In genomic region chr3:179147571-179148445, GRCh38 we compare ENCODE assay signal across 8 cellular contexts. TPM values are rescaled to one million over a fixed set of nuclear protein-coding genes. Genes with fewer than 3 reads are reported as not detected.
DNase-seq lines count a peak whose midpoint lies in the region; ATAC-seq and TF ChIP-seq lines count a peak whose summit lies in the region.

Gene PIK3CA, plus strand, starts transcription at chr3:179148357. Its CDS starts 50,469 bp downstream, at chr3:179198826.

- H3K4me1 ChIP-seq in Panc1 (ENCODE audit: control insufficient read depth, insufficient read depth, low read length) (peaks cover 24% of the 10 kb centered on the region), esophagus squamous epithelium (peaks cover 0 to 40% (median 11%) of the 10 kb centered on the region in 3 donors)

- H3K27me3 ChIP-seq in Panc1 (ENCODE audit: control insufficient read depth, insufficient read depth, low read length) (no peaks in the 10 kb centered on the region), esophagus squamous epithelium (no peaks in the 10 kb centered on the region)

- CTCF ChIA-PET in Panc1 (lab: Charles Lee): interaction anchor here (0.6 to 1.0 kb wide), 3 partner anchors 25 to 150 kb away, joined by 3 to 5 read pairs (median 3); no protein-coding TSS in a partner anchor

- H3K4me3 ChIP-seq in Panc1 (ENCODE audit: low read depth in 2 of 2, low read length in 2 of 2): peak within 1 kb of the TSS; percentile 89 to 97
- peak within 1 kb of the TSS; percentile 61 to 89 (median 71) for H3K4me3 ChIP-seq in esophagus squamous epithelium

- POLR2A ChIA-PET in Panc1 (lab: Charles Lee): interaction anchor here (0.6 to 0.7 kb wide), 4 partner anchors 9 to 1904 kb away, joined by 4 to 9 read pairs (median 6); no protein-coding TSS in a partner anchor

- H3K36me3 Mint-ChIP-seq in activated T-cell treated with anti-CD3 and anti-CD28 coated beads, Interleukin-2, amount 50 U/mL, for 4 hours (ENCODE audit: insufficient read depth): no peaks in the 10 kb centered on the region

- no peaks in the 10 kb centered on the region for H3K9me3 Mint-ChIP-seq in activated T-cell treated with anti-CD3 and anti-CD28 coated beads, Interleukin-2, amount 50 U/mL, for 4 hours

- BruUV-seq in Panc1 (replicated peaks; lab: Mats Ljungman, UMichigan): no TSS peak

- no peaks in the 10 kb centered on the region for H3K36me3 ChIP-seq in Panc1 (ENCODE audit: control insufficient read depth, insufficient read depth, low read length)
- H3K36me3 ChIP-seq in esophagus squamous epithelium: no peaks in the 10 kb centered on the region

- no peaks in the 10 kb centered on the region for H3K27me3 Mint-ChIP-seq in activated T-cell treated with anti-CD3 and anti-CD28 coated beads, Interleukin-2, amount 50 U/mL, for 4 hours (ENCODE audit: low read depth)

- peak within 1 kb of the TSS; percentile 89 for H3K4me3 Mint-ChIP-seq in activated T-cell treated with anti-CD3 and anti-CD28 coated beads, Interleukin-2, amount 50 U/mL, for 4 hours

- WGBS in esophagus squamous epithelium, 2 donors: 0 to 1% methylated on average over 35 to 46 of the region's 53 CpGs

- intact Hi-C loops in Panc1 (cut with micrococcal nuclease; ENCODE audit: unreplicated experiment) (loop anchor here (2.0 to 5.0 kb wide), 2 partner anchors 131 to 169 kb away; no protein-coding TSS in a partner anchor), esophagus squamous epithelium (cut with DNase I) (loop anchor here (5.0 kb wide), 1 partner anchor 169 kb away; no protein-coding TSS in a partner anchor)

- ATAC-seq in GM21723 (IDR thresholded peaks at IDR 0.05; ENCODE audit: unreplicated experiment) (peak; percentile 68), Panc1 (peak; percentile 91)
- peak; percentile 69 to 73 for ATAC-seq in activated T-cell treated with anti-CD3 and anti-CD28 coated beads, Interleukin-2, amount 50 U/mL, for 4 hours

- peak; percentile 97 for DNase-seq in DMS53 (lab: John Stamatoyannopoulos, UW)
- peak; percentile 86 for DNase-seq in KG1 (lab: John Stamatoyannopoulos, UW)
- DNase-seq in Panc1 (ENCODE audit: low read depth, low spot score): peak; percentile 95
- DNase-seq in activated T-cell treated with anti-CD3 and anti-CD28 coated beads, Interleukin-2, amount 50 U/mL, for 4 hours: peak; percentile 87
- DNase-seq in esophagus squamous epithelium (lab: John Stamatoyannopoulos, UW): peak; percentile 86
- peak; percentile 99 for DNase-seq in myocyte (ENCODE audit: low read depth)
- DNase-seq in stimulated activated CD8-positive, alpha-beta memory T cell treated with anti-CD3 and anti-CD28 coated beads, Interleukin-7, amount 100 ng/mL, for 48 hours (ENCODE audit: extremely low read depth in 1 of 2, low read depth in 1 of 2): peak; percentile 74 to 91

- in situ Hi-C loops in Panc1 (cut with HindIII; ENCODE audit: low pct_unique_long_range_greater_than_20kb, low sequenced_read_pairs): no loop called here

- H3K9me3 ChIP-seq in Panc1 (ENCODE audit: control insufficient read depth, insufficient read depth, low read depth, low read length): no peaks in the 10 kb centered on the region
- H3K9me3 ChIP-seq in esophagus squamous epithelium: no peaks in the 10 kb centered on the region

- peak in 2 of 4 donors; percentile 53 to 78 for TF ChIP-seq POLR2A in esophagus squamous epithelium (IDR thresholded peaks at IDR 0.05)

- H3K27ac ChIP-seq in Panc1 (ENCODE audit: low read length) (peak within 1 kb of the TSS; percentile 91), esophagus squamous epithelium (peak within 1 kb of the TSS; percentile 96 to 99 (median 96))

- H3K4me1 Mint-ChIP-seq in activated T-cell treated with anti-CD3 and anti-CD28 coated beads, Interleukin-2, amount 50 U/mL, for 4 hours (ENCODE audit: low read depth): peaks cover 39% of the 10 kb centered on the region

- TF ChIP-seq CTCF in Panc1 (IDR thresholded peaks at IDR 0.05): no peak; the same call in 1 of the 2 replicates
- no peak for TF ChIP-seq CTCF in esophagus squamous epithelium (IDR thresholded peaks at IDR 0.05)

RNA-seq across cellular contexts. Expression of gene PIK3CA, which starts in this region (rescaled TPM):
- 27.6 TPM for total RNA-seq in Panc1 (2021; ENCODE audit: unreplicated experiment)
- 12.4 TPM for polyA plus RNA-seq in Panc1 (2012; ENCODE audit: insufficient read length)
- total RNA-seq in activated T-cell treated with anti-CD3 and anti-CD28 coated beads, Interleukin-2, amount 50 U/mL, for 4 hours: 10 to 100 TPM; 11.4 to 16.1 (median 12.0) TPM
- 10 to 100 TPM; 10.6 to 20.8 (median 17.2) TPM for total RNA-seq in esophagus squamous epithelium
- total RNA-seq in myocyte: 18.5 and 21.3 TPM in 2 replicates
- 9.2 TPM for polyA plus RNA-seq in myocyte (2012)

Comparison
In these comparisons a context has a peak if more than half of its experiments do, and no peak if none do; other contexts are left out.
1. Peak in every context shown above with its lines: DNase-seq, ATAC-seq, H3K4me3 ChIP-seq and H3K27ac ChIP-seq.